ENCODE assay signal across 34 cellular contexts in genomic region chr16:74778646-74779045, GRCh38. TPM values are rescaled to one million over a fixed set of nuclear protein-coding genes. Genes with fewer than 3 reads are reported as not detected.
DNase-seq lines count a peak whose midpoint lies in the region; ATAC-seq, FAIRE-seq and TF ChIP-seq lines count a peak whose summit lies in the region.
"Had no signal": no experiment of that assay in that cellular context is flagged by ENCODE, and none has a peak within 500 bp of the region (broad histone marks: within the 10 kb centered on the region; RNA-seq: fewer than 3 reads in every experiment).

No MANE protein-coding gene starts in this region.

- intact Hi-C loops in mucosa of descending colon (cut with DNase I, micrococcal nuclease): no loop called here

- DNase-seq in COLO668 (lab: John Stamatoyannopoulos, UW; ENCODE audit: unreplicated experiment) (peak; percentile 73), G401 (ENCODE audit: low spot score) (peak; percentile 33), NCI-H510A treated with DMSO at 0.1 percent for 48 hours (lab: John Stamatoyannopoulos, UW) (peak; percentile 45), mucosa of descending colon (peak; percentile 65 to 83 (median 76)), GM19239 (ENCODE audit: insufficient read length, low spot score) (no peak), erythroblast (lab: John Stamatoyannopoulos, UW) (no peak)
- DNase-seq: ACHN; activated CD4-positive, CD25-positive, alpha-beta regulatory T cell; activated CD8-positive, alpha-beta memory T cell treated with anti-CD3 and anti-CD28 coated beads, Interleukin-2, amount 10 ng/mL, durations not matched to agents 7 days and 5 days; activated gamma-delta T cell; activated naive CD8-positive, alpha-beta T cell treated with anti-CD3 and anti-CD28 coated beads for 36 hours; activated T-cell treated with anti-CD3 and anti-CD28 coated beads, Interleukin-2, amount 50 U/mL, for 4 hours; anterior cingulate cortex; CD4-positive, alpha-beta memory T cell; H7; immature natural killer cell; Karpas-422; left cardiac atrium; NCI-H1694; NCI-H446; retina; stimulated activated naive B cell treated with anti-CD40 and anti-IgM and Interleukin-4, amounts not matched to agents 10 μg/mL and 1 μg/mL and 100 μg/mL, for 72 hours had no signal

- peaks cover 18% of the 10 kb centered on the region for H3K4me1 ChIP-seq in mucosa of descending colon (ENCODE audit: low read depth)
- H3K4me1 ChIP-seq: breast epithelium, pancreas had no signal

- H3K36me3 ChIP-seq in mucosa of descending colon (ENCODE audit: low read depth): no peaks in the 10 kb centered on the region
- H3K36me3 ChIP-seq: breast epithelium, pancreas had no signal

- ATAC-seq in mucosa of descending colon: peak; percentile 61
- no peak for ATAC-seq in HG02938 (IDR thresholded peaks at IDR 0.05; ENCODE audit: unreplicated experiment)
- ATAC-seq: activated CD8-positive, alpha-beta memory T cell treated with anti-CD3 and anti-CD28 coated beads, Interleukin-2, amount 10 ng/mL, durations not matched to agents 7 days and 5 days; activated T-cell treated with anti-CD3 and anti-CD28 coated beads, Interleukin-2, amount 50 U/mL, for 4 hours; left cardiac atrium; pancreas; Right ventricle myocardium inferior; SK-N-SH treated with all-trans-retinoic acid at 6 μM for 48 hours; stimulated activated naive B cell treated with anti-CD40 and anti-IgM and Interleukin-4, amounts not matched to agents 10 μg/mL and 1 μg/mL and 100 μg/mL, for 72 hours had no signal

- FAIRE-seq in GM19239 (lab: Jason Lieb, UNC): no peak
- FAIRE-seq: endothelial cell of umbilical vein, G401.6, pancreas, TTC549, urothelium cell line had no signal

- no peak overlapping the region for H3K4me3 ChIP-seq in mucosa of descending colon
- H3K4me3 ChIP-seq: breast epithelium, pancreas had no signal

- in situ Hi-C loops in G401 (cut with HindIII; ENCODE audit: low sequenced_read_pairs): no loop called here

- no peaks in the 10 kb centered on the region for H3K9me3 ChIP-seq in mucosa of descending colon
- H3K9me3 ChIP-seq: breast epithelium, pancreas had no signal

- no peak for TF ChIP-seq POLR2A in erythroblast (IDR thresholded peaks at IDR 0.05; ENCODE audit: low read length)

- no peak for TF ChIP-seq CTCF in mucosa of descending colon (IDR thresholded peaks at IDR 0.05)

RNA-seq across cellular contexts. Expression of gene FA2H, which starts 4.0 kb away (rescaled TPM):
- total RNA-seq in G401 (2014; rRNA removed; shearing (Covaris generic)): not detected in 2 replicates
- total RNA-seq in mucosa of descending colon: 10 to 100 TPM; 17.3 to 60.0 (median 44.0) TPM
- total RNA-seq: activated naive CD8-positive, alpha-beta T cell treated with anti-CD3 and anti-CD28 coated beads for 36 hours; endothelial cell of umbilical vein; glomerular endothelial cell; neural crest cell; skeletal muscle tissue had no signal

Comparison
In these comparisons a context has a peak if more than half of its experiments do, and no peak if none do; other contexts are left out.
1. DNase-seq: peak in COLO668 (single experiment), G401 (single experiment), NCI-H510A treated with DMSO at 0.1 percent for 48 hours (single experiment) and mucosa of descending colon (3 of 3); none in GM19239 (single experiment) and erythroblast (0 of 2).
2. RNA of gene FA2H, which starts 4.0 kb away (total RNA-seq): 17.3 to 60.0 TPM in mucosa of descending colon; not detected in G401; every median in the first group is over 10 times any median in the second.